ENCODE assay signal across 1 cellular context in genomic region chr7:26151953-26152781, GRCh38.
TF ChIP-seq lines count a peak whose summit lies in the region.

Gene NFE2L3, plus strand, starts transcription at chr7:26152198. Its CDS starts 301 bp downstream, at chr7:26152499.

TF ChIP-seq in HCT116, 20 proteins besides CTCF, POLR2A, EP300 and RAD21 (continued from another document):
- TF ChIP-seq ATF3 (IDR thresholded peaks at IDR 0.05), result no peak
- no peak for TF ChIP-seq YY1 (IDR thresholded peaks at IDR 0.05; ENCODE audit: extremely low read depth, insufficient replicate concordance, low read depth, low read length)
- TF ChIP-seq EZH2 (IDR thresholded peaks at IDR 0.05), result no peak
- TF ChIP-seq MAX (IDR thresholded peaks at IDR 0.05), result peak; percentile 21; the same call in 1 of the 2 replicates
- no peak for TF ChIP-seq JUND (IDR thresholded peaks at IDR 0.05)
- no peak for TF ChIP-seq EZH2phosphoT487 (IDR thresholded peaks at IDR 0.05; ENCODE audit: borderline replicate concordance)
- TF ChIP-seq CBX3 (IDR thresholded peaks at IDR 0.05; ENCODE audit: low read depth), result 0 out of 2 replicates have a peak, but pooled peaks have one; percentile 0
